2 cellular contexts compared by ENCODE assay signal in the genomic region with DNA sequence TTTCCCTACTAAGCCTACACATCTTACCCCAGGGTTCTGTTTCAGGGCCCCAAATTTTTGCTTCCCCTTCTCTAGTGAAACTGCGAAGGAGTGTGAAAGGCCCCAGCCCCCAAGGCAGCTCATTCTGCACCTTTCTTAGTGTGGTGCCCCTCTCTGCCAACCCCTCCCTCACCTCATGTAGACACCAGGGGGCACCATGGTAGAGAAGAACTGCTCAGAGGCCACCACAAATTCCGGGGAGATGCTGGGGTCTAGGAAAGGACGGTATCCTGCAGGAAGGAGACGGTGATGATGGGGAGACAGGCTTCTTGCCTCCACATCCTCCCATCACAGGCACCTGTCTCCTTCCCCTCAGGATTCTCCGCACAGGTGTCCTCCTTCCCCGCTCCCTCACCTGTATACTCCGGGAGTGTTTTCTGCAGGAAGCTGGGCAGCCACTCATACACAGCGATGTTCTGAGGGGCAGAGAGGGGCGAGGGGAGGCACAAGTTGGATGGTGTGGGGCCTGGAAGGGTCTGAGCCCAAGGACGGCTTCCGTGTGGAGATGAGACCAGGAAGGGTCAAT.
TF ChIP-seq lines count a peak whose summit lies in the region.

No MANE protein-coding gene starts in this region.

TF ChIP-seq in HCT116, 20 proteins besides CTCF, POLR2A, EP300 and RAD21:
- TF ChIP-seq SIN3A (IDR thresholded peaks at IDR 0.05; ENCODE audit: low read depth): no peak
- TF ChIP-seq, protein P1, sequence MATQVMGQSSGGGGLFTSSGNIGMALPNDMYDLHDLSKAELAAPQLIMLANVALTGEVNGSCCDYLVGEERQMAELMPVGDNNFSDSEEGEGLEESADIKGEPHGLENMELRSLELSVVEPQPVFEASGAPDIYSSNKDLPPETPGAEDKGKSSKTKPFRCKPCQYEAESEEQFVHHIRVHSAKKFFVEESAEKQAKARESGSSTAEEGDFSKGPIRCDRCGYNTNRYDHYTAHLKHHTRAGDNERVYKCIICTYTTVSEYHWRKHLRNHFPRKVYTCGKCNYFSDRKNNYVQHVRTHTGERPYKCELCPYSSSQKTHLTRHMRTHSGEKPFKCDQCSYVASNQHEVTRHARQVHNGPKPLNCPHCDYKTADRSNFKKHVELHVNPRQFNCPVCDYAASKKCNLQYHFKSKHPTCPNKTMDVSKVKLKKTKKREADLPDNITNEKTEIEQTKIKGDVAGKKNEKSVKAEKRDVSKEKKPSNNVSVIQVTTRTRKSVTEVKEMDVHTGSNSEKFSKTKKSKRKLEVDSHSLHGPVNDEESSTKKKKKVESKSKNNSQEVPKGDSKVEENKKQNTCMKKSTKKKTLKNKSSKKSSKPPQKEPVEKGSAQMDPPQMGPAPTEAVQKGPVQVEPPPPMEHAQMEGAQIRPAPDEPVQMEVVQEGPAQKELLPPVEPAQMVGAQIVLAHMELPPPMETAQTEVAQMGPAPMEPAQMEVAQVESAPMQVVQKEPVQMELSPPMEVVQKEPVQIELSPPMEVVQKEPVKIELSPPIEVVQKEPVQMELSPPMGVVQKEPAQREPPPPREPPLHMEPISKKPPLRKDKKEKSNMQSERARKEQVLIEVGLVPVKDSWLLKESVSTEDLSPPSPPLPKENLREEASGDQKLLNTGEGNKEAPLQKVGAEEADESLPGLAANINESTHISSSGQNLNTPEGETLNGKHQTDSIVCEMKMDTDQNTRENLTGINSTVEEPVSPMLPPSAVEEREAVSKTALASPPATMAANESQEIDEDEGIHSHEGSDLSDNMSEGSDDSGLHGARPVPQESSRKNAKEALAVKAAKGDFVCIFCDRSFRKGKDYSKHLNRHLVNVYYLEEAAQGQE (IDR thresholded peaks at IDR 0.05; ENCODE audit: low read depth): no peak
- no peak for TF ChIP-seq YY1 (IDR thresholded peaks at IDR 0.05; ENCODE audit: extremely low read depth, insufficient replicate concordance, low read depth, low read length)
- TF ChIP-seq, protein P2, sequence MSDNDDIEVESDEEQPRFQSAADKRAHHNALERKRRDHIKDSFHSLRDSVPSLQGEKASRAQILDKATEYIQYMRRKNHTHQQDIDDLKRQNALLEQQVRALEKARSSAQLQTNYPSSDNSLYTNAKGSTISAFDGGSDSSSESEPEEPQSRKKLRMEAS (IDR thresholded peaks at IDR 0.05): no peak
- no peak for TF ChIP-seq SRF (IDR thresholded peaks at IDR 0.05; ENCODE audit: low read depth)
- TF ChIP-seq JUND (IDR thresholded peaks at IDR 0.05): no peak
- TF ChIP-seq ZNF274 (IDR thresholded peaks at IDR 0.05; ENCODE audit: low read depth, low read length): no peak

TF ChIP-seq in GM12878, 131 proteins besides CTCF, POLR2A, EP300 and RAD21:
- no peak for TF ChIP-seq EED (IDR thresholded peaks at IDR 0.05; ENCODE audit: low read depth)
- TF ChIP-seq, protein P3, sequence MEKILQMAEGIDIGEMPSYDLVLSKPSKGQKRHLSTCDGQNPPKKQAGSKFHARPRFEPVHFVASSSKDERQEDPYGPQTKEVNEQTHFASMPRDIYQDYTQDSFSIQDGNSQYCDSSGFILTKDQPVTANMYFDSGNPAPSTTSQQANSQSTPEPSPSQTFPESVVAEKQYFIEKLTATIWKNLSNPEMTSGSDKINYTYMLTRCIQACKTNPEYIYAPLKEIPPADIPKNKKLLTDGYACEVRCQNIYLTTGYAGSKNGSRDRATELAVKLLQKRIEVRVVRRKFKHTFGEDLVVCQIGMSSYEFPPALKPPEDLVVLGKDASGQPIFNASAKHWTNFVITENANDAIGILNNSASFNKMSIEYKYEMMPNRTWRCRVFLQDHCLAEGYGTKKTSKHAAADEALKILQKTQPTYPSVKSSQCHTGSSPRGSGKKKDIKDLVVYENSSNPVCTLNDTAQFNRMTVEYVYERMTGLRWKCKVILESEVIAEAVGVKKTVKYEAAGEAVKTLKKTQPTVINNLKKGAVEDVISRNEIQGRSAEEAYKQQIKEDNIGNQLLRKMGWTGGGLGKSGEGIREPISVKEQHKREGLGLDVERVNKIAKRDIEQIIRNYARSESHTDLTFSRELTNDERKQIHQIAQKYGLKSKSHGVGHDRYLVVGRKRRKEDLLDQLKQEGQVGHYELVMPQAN (conservative IDR thresholded peaks at IDR 0.05): no peak
- no peak for TF ChIP-seq SREBF2 (IDR thresholded peaks at IDR 0.05; ENCODE audit: low read length)
- no peak for TF ChIP-seq ZZZ3 (IDR thresholded peaks at IDR 0.05; ENCODE audit: control insufficient read depth, insufficient read length, low read depth)
- TF ChIP-seq FOXK2 (IDR thresholded peaks at IDR 0.05): no peak
- TF ChIP-seq, protein P4, sequence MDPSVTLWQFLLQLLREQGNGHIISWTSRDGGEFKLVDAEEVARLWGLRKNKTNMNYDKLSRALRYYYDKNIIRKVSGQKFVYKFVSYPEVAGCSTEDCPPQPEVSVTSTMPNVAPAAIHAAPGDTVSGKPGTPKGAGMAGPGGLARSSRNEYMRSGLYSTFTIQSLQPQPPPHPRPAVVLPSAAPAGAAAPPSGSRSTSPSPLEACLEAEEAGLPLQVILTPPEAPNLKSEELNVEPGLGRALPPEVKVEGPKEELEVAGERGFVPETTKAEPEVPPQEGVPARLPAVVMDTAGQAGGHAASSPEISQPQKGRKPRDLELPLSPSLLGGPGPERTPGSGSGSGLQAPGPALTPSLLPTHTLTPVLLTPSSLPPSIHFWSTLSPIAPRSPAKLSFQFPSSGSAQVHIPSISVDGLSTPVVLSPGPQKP (IDR thresholded peaks at IDR 0.05; ENCODE audit: low read depth, low read length): no peak
- TF ChIP-seq CBX5 (IDR thresholded peaks at IDR 0.05; ENCODE audit: low read depth): no peak
- TF ChIP-seq BMI1 (IDR thresholded peaks at IDR 0.05; ENCODE audit: borderline replicate concordance): no peak
- TF ChIP-seq SUPT20H (IDR thresholded peaks at IDR 0.05; ENCODE audit: borderline replicate concordance, control insufficient read depth, low read depth, low read length): no peak
- no peak for TF ChIP-seq TAF1 (IDR thresholded peaks at IDR 0.05; ENCODE audit: borderline replicate concordance, low read depth, low read length)
- TF ChIP-seq PAX5 (IDR thresholded peaks at IDR 0.05; ENCODE audit: borderline replicate concordance, low read depth, low read length): no peak
- TF ChIP-seq, protein P5, sequence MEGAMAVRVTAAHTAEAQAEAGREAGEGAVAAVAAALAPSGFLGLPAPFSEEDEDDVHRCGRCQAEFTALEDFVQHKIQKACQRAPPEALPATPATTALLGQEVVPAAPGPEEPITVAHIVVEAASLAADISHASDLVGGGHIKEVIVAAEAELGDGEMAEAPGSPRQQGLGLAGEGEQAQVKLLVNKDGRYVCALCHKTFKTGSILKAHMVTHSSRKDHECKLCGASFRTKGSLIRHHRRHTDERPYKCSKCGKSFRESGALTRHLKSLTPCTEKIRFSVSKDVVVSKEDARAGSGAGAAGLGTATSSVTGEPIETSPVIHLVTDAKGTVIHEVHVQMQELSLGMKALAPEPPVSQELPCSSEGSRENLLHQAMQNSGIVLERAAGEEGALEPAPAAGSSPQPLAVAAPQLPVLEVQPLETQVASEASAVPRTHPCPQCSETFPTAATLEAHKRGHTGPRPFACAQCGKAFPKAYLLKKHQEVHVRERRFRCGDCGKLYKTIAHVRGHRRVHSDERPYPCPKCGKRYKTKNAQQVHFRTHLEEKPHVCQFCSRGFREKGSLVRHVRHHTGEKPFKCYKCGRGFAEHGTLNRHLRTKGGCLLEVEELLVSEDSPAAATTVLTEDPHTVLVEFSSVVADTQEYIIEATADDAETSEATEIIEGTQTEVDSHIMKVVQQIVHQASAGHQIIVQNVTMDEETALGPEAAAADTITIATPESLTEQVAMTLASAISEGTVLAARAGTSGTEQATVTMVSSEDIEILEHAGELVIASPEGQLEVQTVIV (IDR thresholded peaks at IDR 0.05; ENCODE audit: borderline replicate concordance, partially characterized antibody): no peak
TF ChIP-seq in GM12878: peak in this region for 0.
